28 cellular contexts compared by ENCODE assay signal in the genomic region with DNA sequence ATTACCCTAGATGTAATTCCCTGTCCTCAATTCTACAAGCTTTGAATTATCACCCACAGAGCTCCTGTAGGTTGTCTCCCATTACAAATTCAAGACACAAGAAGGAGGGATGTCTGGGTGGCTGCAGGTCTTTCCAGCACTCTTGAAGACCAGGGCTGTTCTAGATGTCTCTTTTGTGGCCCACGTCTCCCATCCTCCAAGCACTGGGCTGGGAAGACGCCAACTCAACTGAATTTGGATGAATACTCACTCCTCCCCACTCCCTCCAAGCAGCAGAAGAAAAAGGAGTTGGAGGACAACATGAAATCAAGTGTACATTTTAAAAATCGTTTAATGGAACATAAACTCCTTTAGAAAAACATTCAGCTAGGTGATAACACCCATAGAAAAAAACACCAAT. TPM values are rescaled to one million over a fixed set of nuclear protein-coding genes. Genes with fewer than 3 reads are reported as not detected.
DNase-seq lines count a peak whose midpoint lies in the region; ATAC-seq, FAIRE-seq and TF ChIP-seq lines count a peak whose summit lies in the region.
"Had no signal": no experiment of that assay in that cellular context is flagged by ENCODE, and none has a peak within 500 bp of the region (broad histone marks: within the 10 kb centered on the region; RNA-seq: fewer than 3 reads in every experiment).

No MANE protein-coding gene starts in this region.

- peaks cover 24% of the 10 kb centered on the region for H3K79me1 ChIP-seq in mesendoderm (ENCODE audit: low read length)

- H3K4me2 ChIP-seq in GM12878 (ENCODE audit: control insufficient read depth, insufficient read depth) (no peak overlapping the region), mesendoderm (ENCODE audit: low read length) (no peak overlapping the region)
- H3K4me2 ChIP-seq: GM23338 had no signal

- TF ChIP-seq CTCF in GM12878 (IDR thresholded peaks at IDR 0.05 in 2 of 3, conservative IDR thresholded peaks at IDR 0.05 in 1 of 3; ENCODE audit: control insufficient read depth in 2 of 3, extremely low read depth in 1 of 3, insufficient read depth in 1 of 3, low read depth in 3 of 3, low read length in 3 of 3) (no peak), tibial artery (IDR thresholded peaks at IDR 0.05) (no peak)

- no peak overlapping the region for H3K56ac ChIP-seq in mesendoderm (ENCODE audit: low read length)

- no TSS peak for BruUV-seq in GM12878 (replicated peaks; lab: Mats Ljungman, UMichigan)

- no peak overlapping the region for H2BK15ac ChIP-seq in mesendoderm (replicated peaks; ENCODE audit: low read depth)

- TF ChIP-seq POLR2A in GM12878 (IDR thresholded peaks at IDR 0.05; ENCODE audit: low read depth, low read length), result no peak

- H3K27ac ChIP-seq in GM12878 (ENCODE audit: control insufficient read depth, insufficient read depth) (no peak overlapping the region), mesendoderm (ENCODE audit: low read depth, low read length) (no peak overlapping the region), tibial artery (peak overlapping the region; percentile 20 to 23)
- H3K27ac ChIP-seq: esophagus squamous epithelium, neutrophil, SK-N-MC, spleen had no signal

- H2BK5ac ChIP-seq in mesendoderm (ENCODE audit: low read length), result no peak overlapping the region

- no peak overlapping the region for H3K18ac ChIP-seq in mesendoderm (ENCODE audit: low read length)

- no peak overlapping the region for H2AK5ac ChIP-seq in mesendoderm (ENCODE audit: low read length)

- FAIRE-seq in GM12878 (lab: Jason Lieb, UNC), result peak; percentile 75
- FAIRE-seq: D721Med, HTR-8/SVneo had no signal

- CTCF ChIA-PET in GM12878 (lab: Yijun Ruan, JAX), result interaction anchor here (0.9 to 1.6 kb wide), 3 partner anchors 10 to 14 kb away, joined by 3 to 6 read pairs (median 5); no protein-coding TSS in a partner anchor

- no peak for ATAC-seq in GM12878
- no peak for ATAC-seq in GM18498 (IDR thresholded peaks at IDR 0.05; ENCODE audit: unreplicated experiment)
- ATAC-seq: GM23338, mucosa of descending colon, WTC11 had no signal

- H2AFZ ChIP-seq in GM12878 (ENCODE audit: control insufficient read depth, low read depth, low read length), result no peak overlapping the region
- H2AFZ ChIP-seq: GM23338 had no signal

- no peaks in the 10 kb centered on the region for H3K9me3 ChIP-seq in GM12878 (replicated peaks; ENCODE audit: control insufficient read depth, insufficient read depth, low read length)
- no peaks in the 10 kb centered on the region for H3K9me3 ChIP-seq in tibial artery
- H3K9me3 ChIP-seq: esophagus squamous epithelium, mucosa of descending colon, neutrophil, spleen, stomach had no signal

- intact Hi-C loops in GM12878 (cut with micrococcal nuclease; ENCODE audit: unreplicated experiment) (loop anchor here (5.0 to 10.0 kb wide), 4 partner anchors 52 to 245 kb away; no protein-coding TSS in a partner anchor), tibial artery (cut with DNase I; ENCODE audit: low total_unique reads) (no loop called here)

- H3K23ac ChIP-seq in mesendoderm (ENCODE audit: low read length), result no peak overlapping the region

- no peak overlapping the region for H4K8ac ChIP-seq in mesendoderm (ENCODE audit: low read depth, low read length)

- no peak overlapping the region for H2BK120ac ChIP-seq in mesendoderm (ENCODE audit: low read depth, low read length)

- POLR2A ChIA-PET in GM12878 (lab: Charles Lee), result interaction anchor here (1.0 to 1.7 kb wide), 2 partner anchors 9 to 142 kb away, joined by 3 to 4 read pairs; no protein-coding TSS in a partner anchor

- SMC1A ChIA-PET in GM12878 (lab: Charles Lee; ENCODE audit: uncharacterized antibody, unreplicated experiment), result interaction anchor here (1.0 to 3.0 kb wide), 10 partner anchors 11 to 142 kb away, joined by 3 to 15 read pairs (median 6); no protein-coding TSS in a partner anchor

- TF ChIP-seq EP300 in GM12878 (IDR thresholded peaks at IDR 0.05; ENCODE audit: borderline replicate concordance in 1 of 2, control insufficient read depth in 1 of 2, low read depth in 2 of 2, low read length in 2 of 2), result no peak

- H3K4me3 ChIP-seq in GM12878 (no peak overlapping the region), mesendoderm (ENCODE audit: low read length) (no peak overlapping the region), tibial artery (no peak overlapping the region)
- H3K4me3 ChIP-seq: esophagus squamous epithelium, GM23338, mucosa of descending colon, SK-N-MC, spleen, stomach had no signal

- WGBS in GM12878 (ENCODE audit: insufficient coverage, insufficient replicate concordance, low lambda C conversion rate, missing lambda C conversion rate), result 63% methylated on average over 3 of the region's 3 CpGs
- no CpG with 5 or more reads among the region's 3 CpGs for WGBS in mesendoderm (ENCODE audit: extremely low coverage, insufficient coverage, low lambda C conversion rate)

- RAD21 ChIA-PET in GM12878 (lab: Charles Lee; ENCODE audit: unreplicated experiment), result interaction anchor here (1.4 to 2.7 kb wide), 4 partner anchors 9 to 141 kb away, joined by 4 to 26 read pairs (median 10); no protein-coding TSS in a partner anchor

- no peak for TF ChIP-seq RAD21 in GM12878 (IDR thresholded peaks at IDR 0.05; ENCODE audit: insufficient read depth, low read depth, low read length)

- no peaks in the 10 kb centered on the region for H3K27me3 ChIP-seq in GM12878 (replicated peaks in 1 of 2; ENCODE audit: control insufficient read depth in 2 of 2, insufficient read depth in 2 of 2, low read length in 1 of 2)
- H3K27me3 ChIP-seq in mesendoderm (ENCODE audit: insufficient read depth, low read length, poor library complexity), result no peaks in the 10 kb centered on the region
- H3K27me3 ChIP-seq in tibial artery, result no peaks in the 10 kb centered on the region
- H3K27me3 ChIP-seq: esophagus squamous epithelium, neutrophil, spleen, stomach had no signal

- H3K79me2 ChIP-seq in GM12878 (ENCODE audit: control insufficient read depth, insufficient read depth, low read length), result peaks cover 32% of the 10 kb centered on the region
- peaks cover 52% of the 10 kb centered on the region for H3K79me2 ChIP-seq in mesendoderm (ENCODE audit: control insufficient read depth, insufficient read depth, low read length)

- H4K5ac ChIP-seq in mesendoderm (ENCODE audit: low read length), result no peak overlapping the region

- H3K36me3 ChIP-seq in GM12878 (ENCODE audit: control insufficient read depth in 2 of 2, insufficient read depth in 2 of 2, low read length in 1 of 2) (peaks cover 11 to 35% of the 10 kb centered on the region in 2 experiments; a peak in 3 of 4 replicates), mesendoderm (ENCODE audit: control insufficient read depth, insufficient read depth, low read length) (peaks cover 12% of the 10 kb centered on the region), tibial artery (peaks cover 11 to 34% (median 16%) of the 10 kb centered on the region in 3 donors)

- H3K4ac ChIP-seq in mesendoderm (ENCODE audit: low read depth, low read length), result no peak overlapping the region

- no peaks in the 10 kb centered on the region for H4K20me1 ChIP-seq in GM12878 (ENCODE audit: control insufficient read depth, insufficient read depth)

- in situ Hi-C loops in GM12878 (cut with MboI), result no loop called here

- H3K4me1 ChIP-seq in GM12878 (ENCODE audit: control insufficient read depth, insufficient read depth, low read length), result peaks cover 40% of the 10 kb centered on the region
- peaks cover 2% of the 10 kb centered on the region for H3K4me1 ChIP-seq in mesendoderm (ENCODE audit: control insufficient read depth, low read depth, low read length)
- H3K4me1 ChIP-seq in tibial artery, result peaks cover 0 to 76% (median 53%) of the 10 kb centered on the region in 4 donors

- peak; percentile 24 for DNase-seq in activated effector memory CD4-positive, alpha-beta T cell treated with anti-CD3 and anti-CD28 coated beads, Interleukin-2, amount 50 U/mL, for 16 hours
- no peak for DNase-seq in activated effector memory CD4-positive, alpha-beta T cell treated with Interleukin-2 at 50 U/mL for 16 hours
- DNase-seq in GM12878 (ENCODE audit: low read depth, low spot score) (no peak), mesendoderm (peak; percentile 11), tibial artery (peak; percentile 20 to 57), NCI-H2196 treated with DMSO at 0.1 percent for 48 hours (lab: John Stamatoyannopoulos, UW; ENCODE audit: unreplicated experiment) (no peak), NCI-H146 treated with DMSO at 0.1 percent for 48 hours (lab: John Stamatoyannopoulos, UW; ENCODE audit: unreplicated experiment) (no peak)
- DNase-seq: activated CD4-positive, alpha-beta memory T cell treated with anti-CD3 and anti-CD28 coated beads for 36 hours; activated naive CD4-positive, alpha-beta T cell treated with Interleukin-2 at 50 U/mL for 16 hours; activated T-cell treated with anti-CD3 and anti-CD28 coated beads for 4 hours; effector memory CD4-positive, alpha-beta T cell; esophagus squamous epithelium; Kasumi-1; mucosa of descending colon; NCI-H1092; NCI-H2081; NCI-H446 treated with DMSO at 0.1 percent for 48 hours; spleen; stimulated activated CD4-positive, alpha-beta T cell treated with anti-CD3 and anti-CD28 coated beads, Interleukin-4, amount 100 ng/mL, for 24 hours; stomach; T-helper 9 cell had no signal

- H3K9ac ChIP-seq in GM12878 (ENCODE audit: control insufficient read depth, insufficient read depth, low read length) (no peak overlapping the region), mesendoderm (ENCODE audit: low read length) (no peak overlapping the region)

TF ChIP-seq in GM12878, 131 proteins besides CTCF, POLR2A, EP300 and RAD21 (continues in another document):
- TF ChIP-seq CBX5 (IDR thresholded peaks at IDR 0.05; ENCODE audit: low read depth) (no peak), ZNF207 (IDR thresholded peaks at IDR 0.05; ENCODE audit: borderline replicate concordance) (no peak)

RNA-seq across cellular contexts. Expression of gene SMAD7, which starts 31.2 kb away (rescaled TPM):
- 36.4 and 43.3 TPM in 2 replicates for total RNA-seq in GM12878 (2013; cell fraction: nucleolus; rRNA removed)
- 11.7 and 14.8 TPM in 2 replicates for total RNA-seq in GM12878 (2014; rRNA removed)
- 8.4 and 10.3 TPM in 2 replicates for total RNA-seq in GM12878 (2014; rRNA removed; fragmentation: Illumina TruSeq; extraction: Trizol)
- 13.1 and 14.1 TPM in 2 replicates for total RNA-seq in GM12878 (2021)
- polyA plus RNA-seq in GM12878 (2011; ENCODE audit: low read depth), result 2.7 TPM
- 19.0 and 22.5 TPM in 2 replicates for polyA plus RNA-seq in GM12878 (2011; rRNA removed)
- polyA plus RNA-seq in GM12878 (2011; cell fraction: cytosol; rRNA removed), result 24.3 and 24.7 TPM in 2 replicates
- 34.6 and 47.7 TPM in 2 replicates for polyA plus RNA-seq in GM12878 (2011; cell fraction: nucleus; rRNA removed)
- 7.3 and 8.5 TPM in 2 replicates for polyA plus RNA-seq in GM12878 (2012)
- polyA plus RNA-seq in GM12878 (2014; fragmentation: Illumina TruSeq; extraction: Trizol), result 4.3 and 6.4 TPM in 2 replicates
- polyA plus RNA-seq in GM12878 (2014; fragmentation: Nextera tagmentation; extraction: Ambion mirVana), result 1 to 10 TPM; 1.3 to 1.8 TPM
- polyA plus RNA-seq in GM12878 (2014; rRNA removed), result 8.6 and 9.7 TPM in 2 replicates
- 1 to 10 TPM; 2.0 to 3.8 TPM for polyA plus RNA-seq in GM12878 (2016; fragmentation: Nextera tagmentation; extraction: Ambion mirVana)
- polyA minus RNA-seq in GM12878 (2011; rRNA and poly(A)+ RNA removed), result 28.1 and 47.6 TPM in 2 replicates
- 16.8 and 23.7 TPM in 2 replicates for polyA minus RNA-seq in GM12878 (2011; cell fraction: cytosol; rRNA and poly(A)+ RNA removed)
- polyA minus RNA-seq in GM12878 (2011; cell fraction: nucleus; rRNA and poly(A)+ RNA removed), result 23.5 and 38.0 TPM in 2 replicates
- 25.8 TPM for polyA plus RNA-seq in mesendoderm (2013, experiment 1 of 2)
- polyA plus RNA-seq in mesendoderm (2013, experiment 2 of 2), result 23.8 TPM

Comparison
In these comparisons a context has a peak if more than half of its experiments do, and no peak if none do; other contexts are left out.
1. DNase-seq: peak in activated effector memory CD4-positive, alpha-beta T cell treated with anti-CD3 and anti-CD28 coated beads, Interleukin-2, amount 50 U/mL, for 16 hours (single experiment), mesendoderm (single experiment) and tibial artery (2 of 2); none in activated effector memory CD4-positive, alpha-beta T cell treated with Interleukin-2 at 50 U/mL for 16 hours (single experiment), GM12878 (single experiment), NCI-H2196 treated with DMSO at 0.1 percent for 48 hours (single experiment) and NCI-H146 treated with DMSO at 0.1 percent for 48 hours (single experiment).
2. H3K27ac ChIP-seq: peak in tibial artery (2 of 2); none in GM12878 (single experiment) and mesendoderm (single experiment).